ENCODE assay signal across 1 cellular context in the genomic region with DNA sequence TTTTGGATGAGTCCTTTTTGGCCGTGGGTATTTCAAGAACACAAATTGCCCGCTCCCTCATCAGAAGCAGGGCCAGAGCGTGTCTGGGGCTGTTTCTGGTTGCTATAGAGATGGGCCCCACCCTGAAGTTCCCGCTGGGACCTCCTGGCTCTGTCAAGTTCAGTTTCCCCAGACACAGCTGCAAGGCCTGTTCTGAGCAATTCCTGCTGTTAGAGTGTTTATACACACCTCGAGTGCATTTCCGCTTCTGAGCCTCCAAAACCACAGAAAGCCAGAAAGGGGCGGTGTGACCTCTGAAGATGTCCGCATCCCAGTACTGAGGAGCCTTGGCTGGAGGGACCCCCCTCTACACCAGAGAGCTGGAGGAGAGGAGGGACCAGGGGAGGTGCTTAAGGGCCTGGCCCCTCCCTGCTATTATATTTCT.
TF ChIP-seq lines count a peak whose summit lies in the region.

No MANE protein-coding gene starts in this region.

TF ChIP-seq in HEK293, 187 proteins besides CTCF, POLR2A, EP300 and RAD21 (continued from another document):
- TF ChIP-seq ZBTB44 (tag by site-specific recombination; IDR thresholded peaks at IDR 0.05) (peak; percentile 27; the same call in 1 of the 2 replicates), ZBTB11 (tag by site-specific recombination; conservative IDR thresholded peaks at IDR 0.05; ENCODE audit: low read depth) (no peak), ZNF600 (tag by site-specific recombination; IDR thresholded peaks at IDR 0.05) (peak; percentile 50; the same call in 1 of the 2 replicates), ZNF10 (tag by site-specific recombination; IDR thresholded peaks at IDR 0.05) (peak; percentile 93), KLF8 (tag by site-specific recombination; IDR thresholded peaks at IDR 0.05) (0 out of 2 replicates have a peak, but pooled peaks have one; percentile 27), KLF1 (tag by site-specific recombination; IDR thresholded peaks at IDR 0.05) (peak; percentile 54; the same call in 1 of the 2 replicates), IKZF3 (tag by site-specific recombination; IDR thresholded peaks at IDR 0.05) (0 out of 2 replicates have a peak, but pooled peaks have one; percentile 16), PRDM1 (tag by site-specific recombination; IDR thresholded peaks at IDR 0.05) (no peak), ZNF610 (tag by site-specific recombination; IDR thresholded peaks at IDR 0.05; ENCODE audit: borderline replicate concordance) (no peak), ZNF629 (tag by site-specific recombination; IDR thresholded peaks at IDR 0.05) (0 out of 2 replicates have a peak, but pooled peaks have one; percentile 8), ZNF311 (tag by site-specific recombination; IDR thresholded peaks at IDR 0.05; ENCODE audit: borderline replicate concordance) (no peak), ZNF423 (tag by site-specific recombination; IDR thresholded peaks at IDR 0.05) (peak; percentile 61; the same call in 1 of the 2 replicates), GLIS2 (tag by site-specific recombination; IDR thresholded peaks at IDR 0.05) (peak; percentile 71), ZBTB8A (tag by site-specific recombination; IDR thresholded peaks at IDR 0.05) (peak; percentile 32; the same call in 1 of the 2 replicates), WT1 (tag by site-specific recombination; IDR thresholded peaks at IDR 0.05) (no peak), SP2 (tag by site-specific recombination; IDR thresholded peaks at IDR 0.05) (peak; percentile 67), ZNF558 (tag by site-specific recombination; IDR thresholded peaks at IDR 0.05) (no peak), ZNF623 (tag by site-specific recombination; IDR thresholded peaks at IDR 0.05) (no peak), ZNF776 (tag by site-specific recombination; IDR thresholded peaks at IDR 0.05; ENCODE audit: borderline replicate concordance) (no peak), ZNF677 (tag by site-specific recombination; IDR thresholded peaks at IDR 0.05) (no peak)
- TF ChIP-seq, protein P1, sequence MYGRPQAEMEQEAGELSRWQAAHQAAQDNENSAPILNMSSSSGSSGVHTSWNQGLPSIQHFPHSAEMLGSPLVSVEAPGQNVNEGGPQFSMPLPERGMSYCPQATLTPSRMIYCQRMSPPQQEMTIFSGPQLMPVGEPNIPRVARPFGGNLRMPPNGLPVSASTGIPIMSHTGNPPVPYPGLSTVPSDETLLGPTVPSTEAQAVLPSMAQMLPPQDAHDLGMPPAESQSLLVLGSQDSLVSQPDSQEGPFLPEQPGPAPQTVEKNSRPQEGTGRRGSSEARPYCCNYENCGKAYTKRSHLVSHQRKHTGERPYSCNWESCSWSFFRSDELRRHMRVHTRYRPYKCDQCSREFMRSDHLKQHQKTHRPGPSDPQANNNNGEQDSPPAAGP (tag by site-specific recombination; IDR thresholded peaks at IDR 0.05), result no peak
- TF ChIP-seq, protein P2, sequence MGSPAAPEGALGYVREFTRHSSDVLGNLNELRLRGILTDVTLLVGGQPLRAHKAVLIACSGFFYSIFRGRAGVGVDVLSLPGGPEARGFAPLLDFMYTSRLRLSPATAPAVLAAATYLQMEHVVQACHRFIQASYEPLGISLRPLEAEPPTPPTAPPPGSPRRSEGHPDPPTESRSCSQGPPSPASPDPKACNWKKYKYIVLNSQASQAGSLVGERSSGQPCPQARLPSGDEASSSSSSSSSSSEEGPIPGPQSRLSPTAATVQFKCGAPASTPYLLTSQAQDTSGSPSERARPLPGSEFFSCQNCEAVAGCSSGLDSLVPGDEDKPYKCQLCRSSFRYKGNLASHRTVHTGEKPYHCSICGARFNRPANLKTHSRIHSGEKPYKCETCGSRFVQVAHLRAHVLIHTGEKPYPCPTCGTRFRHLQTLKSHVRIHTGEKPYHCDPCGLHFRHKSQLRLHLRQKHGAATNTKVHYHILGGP (tag by site-specific recombination; IDR thresholded peaks at IDR 0.05), result peak; percentile 71
TF ChIP-seq in HEK293: peak in this region for 21.
